In genomic region chr3:69353088-69353478, GRCh38 we compare ENCODE assay signal across 12 cellular contexts. TPM values are rescaled to one million over a fixed set of nuclear protein-coding genes. Genes with fewer than 3 reads are reported as not detected.
A peak's percentile ranks its signal among the peaks of the same experiment; 100 is the strongest.
DNase-seq lines count a peak whose midpoint lies in the region; ATAC-seq, FAIRE-seq and TF ChIP-seq lines count a peak whose summit lies in the region.
"Had no signal": no experiment of that assay in that cellular context is flagged by ENCODE, and none has a peak within 500 bp of the region (broad histone marks: within the 10 kb centered on the region; RNA-seq: fewer than 3 reads in every experiment).

No MANE protein-coding gene starts in this region.

- no peaks in the 10 kb centered on the region for H3K27me3 ChIP-seq in left ventricle myocardium inferior (ENCODE audit: low read depth)
- H3K27me3 ChIP-seq in GM12878 (replicated peaks in 1 of 2; ENCODE audit: control insufficient read depth in 2 of 2, insufficient read depth in 2 of 2, low read length in 1 of 2), result no peaks in the 10 kb centered on the region
- H3K27me3 ChIP-seq in upper lobe of left lung, result no peaks in the 10 kb centered on the region
- H3K27me3 ChIP-seq: BE2C had no signal

- no peak for FAIRE-seq in GM12878 (lab: Jason Lieb, UNC)

- H3K9ac ChIP-seq in GM12878 (ENCODE audit: control insufficient read depth, insufficient read depth, low read length), result 0 out of 2 replicates have a peak overlapping the region, but pooled peaks have one; percentile 19

- H2AFZ ChIP-seq in GM12878 (ENCODE audit: control insufficient read depth, low read depth, low read length), result peak overlapping the region; percentile 69

- no peak for TF ChIP-seq RAD21 in GM12878 (IDR thresholded peaks at IDR 0.05; ENCODE audit: insufficient read depth, low read depth, low read length)

- no peaks in the 10 kb centered on the region for H3K36me3 Mint-ChIP-seq in naive B cell
- H3K36me3 Mint-ChIP-seq: mesothelial cell of epicardium had no signal

- H3K4me1 Mint-ChIP-seq in naive B cell, result peaks cover 7 to 15% (median 9%) of the 10 kb centered on the region in 3 donors

- TF ChIP-seq CTCF in left ventricle myocardium inferior (IDR thresholded peaks at IDR 0.05; ENCODE audit: borderline replicate concordance) (no peak), GM12878 (IDR thresholded peaks at IDR 0.05 in 2 of 3, conservative IDR thresholded peaks at IDR 0.05 in 1 of 3; ENCODE audit: control insufficient read depth in 2 of 3, extremely low read depth in 1 of 3, insufficient read depth in 1 of 3, low read depth in 3 of 3, low read length in 3 of 3) (no peak), upper lobe of left lung (IDR thresholded peaks at IDR 0.05) (no peak)

- RAD21 ChIA-PET in GM12878 (lab: Charles Lee; ENCODE audit: unreplicated experiment), result no interaction called here

- H3K79me2 ChIP-seq in GM12878 (ENCODE audit: control insufficient read depth, insufficient read depth, low read length), result no peaks in the 10 kb centered on the region

- CTCF ChIA-PET in GM12878 (lab: Yijun Ruan, JAX), result no interaction called here

- H3K9me3 Mint-ChIP-seq in naive B cell, result peaks cover 0 to 8% (median 0%) of the 10 kb centered on the region in 7 donors
- H3K9me3 Mint-ChIP-seq: mesothelial cell of epicardium had no signal

- peaks cover 0 to 7% (median 0%) of the 10 kb centered on the region in 3 donors for H3K27me3 Mint-ChIP-seq in naive B cell

- intact Hi-C loops in left ventricle myocardium inferior (cut with micrococcal nuclease), result no loop called here
- intact Hi-C loops in Right ventricle myocardium superior (cut with DNase I), result no loop called here
- intact Hi-C loops in GM12878 (cut with micrococcal nuclease; ENCODE audit: unreplicated experiment), result no loop called here

- TF ChIP-seq POLR2A in GM12878 (IDR thresholded peaks at IDR 0.05; ENCODE audit: low read depth, low read length) (no peak), upper lobe of left lung (IDR thresholded peaks at IDR 0.05) (no peak)

- 53% methylated on average over 4 of the region's 4 CpGs for WGBS in GM12878 (ENCODE audit: insufficient coverage, insufficient replicate concordance, low lambda C conversion rate, missing lambda C conversion rate)
- WGBS in upper lobe of left lung, 2 donors, result 28 to 40% methylated on average over 4 of the region's 4 CpGs

- TSS peak; percentile 79 for BruUV-seq in GM12878 (replicated peaks; lab: Mats Ljungman, UMichigan)

- POLR2A ChIA-PET in GM12878 (lab: Charles Lee), result no interaction called here

- H3K27ac Mint-ChIP-seq in naive B cell, result peak overlapping the region in 1 of 6 donors; percentile 55
- H3K27ac Mint-ChIP-seq: mesothelial cell of epicardium had no signal

- ATAC-seq in Right ventricle myocardium superior (ENCODE audit: poor library complexity) (no peak), GM12878 (peak; percentile 31), naive B cell (ENCODE audit: low read depth in 2 of 2) (no peak), upper lobe of left lung (ENCODE audit: low FRiP score in 2 of 2) (no peak)

- H3K9me3 ChIP-seq in left ventricle myocardium inferior (replicated peaks) (no peaks in the 10 kb centered on the region), GM12878 (replicated peaks; ENCODE audit: control insufficient read depth, insufficient read depth, low read length) (no peaks in the 10 kb centered on the region), upper lobe of left lung (no peaks in the 10 kb centered on the region)
- H3K9me3 ChIP-seq: BE2C had no signal

- peaks cover 45% of the 10 kb centered on the region for H3K4me1 ChIP-seq in left ventricle myocardium inferior
- H3K4me1 ChIP-seq in GM12878 (ENCODE audit: control insufficient read depth, insufficient read depth, low read length), result no peaks in the 10 kb centered on the region
- H3K4me1 ChIP-seq in upper lobe of left lung, result peaks cover 12 to 48% (median 22%) of the 10 kb centered on the region in 4 donors

- H3K4me3 ChIP-seq in left ventricle myocardium inferior (peak overlapping the region; percentile 59), GM12878 (peak overlapping the region; percentile 37; the same call in 1 of the 2 replicates), upper lobe of left lung (peak overlapping the region in 3 of 4 donors; percentile 22 to 47 (median 43))

- no peaks in the 10 kb centered on the region for H4K20me1 ChIP-seq in GM12878 (ENCODE audit: control insufficient read depth, insufficient read depth)

- H3K27ac ChIP-seq in left ventricle myocardium inferior (replicated peaks) (peak overlapping the region; percentile 68), GM12878 (ENCODE audit: control insufficient read depth, insufficient read depth) (no peak overlapping the region), upper lobe of left lung (peak overlapping the region; percentile 50 to 81 (median 66))

- no peaks in the 10 kb centered on the region for H3K36me3 ChIP-seq in left ventricle myocardium inferior
- H3K36me3 ChIP-seq in GM12878 (ENCODE audit: control insufficient read depth in 2 of 2, insufficient read depth in 2 of 2, low read length in 1 of 2), result no peaks in the 10 kb centered on the region
- H3K36me3 ChIP-seq in upper lobe of left lung, result no peaks in the 10 kb centered on the region
- H3K36me3 ChIP-seq: BE2C had no signal

- peak overlapping the region in 7 of 8 donors; percentile 21 to 88 (median 61) for H3K4me3 Mint-ChIP-seq in naive B cell
- H3K4me3 Mint-ChIP-seq: mesothelial cell of epicardium had no signal

- in situ Hi-C loops in GM12878 (cut with MboI), result no loop called here

- DNase-seq in left ventricle myocardium inferior, result no peak
- no peak for DNase-seq in Right ventricle myocardium superior
- no peak for DNase-seq in GM12878 (ENCODE audit: low read depth, low spot score)
- DNase-seq in naive B cell, result no peak
- DNase-seq in upper lobe of left lung, result no peak
- DNase-seq in NCI-H2227 (lab: John Stamatoyannopoulos, UW; ENCODE audit: unreplicated experiment), result no peak
- DNase-seq in NCI-H2081 treated with DMSO at 0.1 percent for 48 hours (lab: John Stamatoyannopoulos, UW), result no peak
- DNase-seq in Ammon's horn (ENCODE audit: low spot score), result no peak
- DNase-seq: activated CD4-positive, alpha-beta T cell treated with anti-CD3 and anti-CD28 coated beads, Interleukin-2, amount 50 U/mL, for 48 hours; BE2C; NCI-H2171 treated with DMSO at 0.1 percent for 48 hours had no signal

- TF ChIP-seq EP300 in GM12878 (IDR thresholded peaks at IDR 0.05; ENCODE audit: borderline replicate concordance in 1 of 2, control insufficient read depth in 1 of 2, low read depth in 2 of 2, low read length in 2 of 2) (no peak), upper lobe of left lung (IDR thresholded peaks at IDR 0.05) (no peak)

- SMC1A ChIA-PET in GM12878 (lab: Charles Lee; ENCODE audit: uncharacterized antibody, unreplicated experiment), result interaction anchor here (0.7 to 1.3 kb wide), 2 partner anchors 9 to 22 kb away, joined by 3 read pairs; no protein-coding TSS in a partner anchor

- H3K4me2 ChIP-seq in GM12878 (ENCODE audit: control insufficient read depth, insufficient read depth), result peak overlapping the region; percentile 66

TF ChIP-seq in GM12878, 131 proteins besides CTCF, POLR2A, EP300 and RAD21 (continues in another document):
- TF ChIP-seq EED (IDR thresholded peaks at IDR 0.05; ENCODE audit: low read depth) (no peak), E2F4 (IDR thresholded peaks at IDR 0.05; ENCODE audit: low read depth, low read length) (no peak), SREBF2 (IDR thresholded peaks at IDR 0.05; ENCODE audit: low read length) (no peak), YBX1 (IDR thresholded peaks at IDR 0.05) (no peak), RELB (IDR thresholded peaks at IDR 0.05; ENCODE audit: low read depth) (no peak), TBL1XR1 (IDR thresholded peaks at IDR 0.05; ENCODE audit: low read depth, low read length) (no peak)

RNA-seq across cellular contexts. Expression of gene FRMD4B, which starts 32.8 kb away (rescaled TPM):
- total RNA-seq in left ventricle myocardium inferior (16.1 TPM), Right ventricle myocardium superior (16.8 TPM), GM12878 (2014; rRNA removed) (8.2 and 9.0 TPM in 2 replicates), GM12878 (2014; rRNA removed; fragmentation: Illumina TruSeq; extraction: Trizol) (10.6 and 10.8 TPM in 2 replicates), GM12878 (2021) (6.9 TPM in 2 replicates), upper lobe of left lung (100 to 1,000 TPM in 2 of 6 donors, 10 to 100 TPM in 4; 48.0 to 136 (median 62.8) TPM)
- 90.0 and 92.7 TPM in 2 replicates for total RNA-seq in GM12878 (2013; cell fraction: nucleolus; rRNA removed)
- 0.08 TPM for polyA plus RNA-seq in GM12878 (2011; ENCODE audit: low read depth)
- polyA plus RNA-seq in GM12878 (2011; rRNA removed) (6.7 and 6.9 TPM in 2 replicates), GM12878 (2014; fragmentation: Illumina TruSeq; extraction: Trizol) (9.1 and 9.8 TPM in 2 replicates), GM12878 (2014; fragmentation: Nextera tagmentation; extraction: Ambion mirVana) (10 to 100 TPM in 1 of 2 experiments, 1 to 10 TPM in 1; 7.0 to 11.4 TPM), GM12878 (2014; rRNA removed) (7.5 and 9.0 TPM in 2 replicates), GM12878 (2016; fragmentation: Nextera tagmentation; extraction: Ambion mirVana) (1 to 10 TPM; 3.9 to 7.0 TPM), naive B cell (ENCODE audit: low read depth in 6 of 6) (under 1 TPM in 4 of 6 donors, not detected in 2; 0.08 to 0.72 (median 0.37) TPM)
- polyA plus RNA-seq in GM12878 (2011; cell fraction: cytosol; rRNA removed), result 4.5 and 5.4 TPM in 2 replicates
- 7.4 and 7.7 TPM in 2 replicates for polyA plus RNA-seq in GM12878 (2011; cell fraction: nucleus; rRNA removed)
- polyA plus RNA-seq in GM12878 (2012), result 0.89 and 1.1 TPM in 2 replicates
- polyA minus RNA-seq in GM12878 (2011; rRNA and poly(A)+ RNA removed), result 10.0 and 11.8 TPM in 2 replicates
- polyA minus RNA-seq in GM12878 (2011; cell fraction: cytosol; rRNA and poly(A)+ RNA removed), result 2.7 and 3.7 TPM in 2 replicates
- polyA minus RNA-seq in GM12878 (2011; cell fraction: nucleus; rRNA and poly(A)+ RNA removed), result 7.7 and 11.7 TPM in 2 replicates
